Comparison of ENCODE assay signal across 10 cellular contexts in the genomic region with DNA sequence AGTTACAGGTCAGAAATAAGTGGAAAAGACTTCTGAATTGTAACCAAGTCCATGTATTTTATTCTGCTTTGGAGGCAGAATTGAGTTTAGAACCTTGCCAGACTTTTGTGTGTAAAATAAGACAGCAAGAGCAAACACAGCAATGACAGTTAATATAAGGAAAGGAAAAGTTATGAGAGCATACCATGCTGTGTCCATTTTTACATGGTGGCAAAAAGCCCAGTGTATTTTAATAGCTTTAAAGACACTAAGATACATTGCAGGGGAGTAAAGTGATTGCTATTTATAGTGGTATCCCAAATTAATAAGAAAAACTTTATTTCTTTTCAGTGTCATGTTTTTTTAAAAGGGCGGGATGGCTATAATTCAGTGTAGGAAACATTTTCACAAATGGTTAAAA.
"Had no signal": no experiment of that assay in that cellular context is flagged by ENCODE, and none has a peak within 500 bp of the region (broad histone marks: within the 10 kb centered on the region; RNA-seq: fewer than 3 reads in every experiment).

No MANE protein-coding gene starts in this region.

- H3K27me3 Mint-ChIP-seq: activated B cell treated with CpG ODN at 0.5 μM for 24 hours; activated CD4-positive, alpha-beta T cell treated with anti-CD3 and anti-CD28 coated beads, Interleukin-2, amount 10 ng/mL, durations not matched to agents 24 days and 14 days; activated T-helper 17 cell treated with anti-CD3 and anti-CD28 coated beads, Interleukin-2, amount 50 U/mL, for 72 hours had no signal

- H3K4me1 ChIP-seq: thyroid gland had no signal

- H3K27ac ChIP-seq: brain microvascular endothelial cell, thyroid gland had no signal

- DNase-seq: activated B cell treated with CpG ODN at 0.5 μM for 24 hours; activated CD4-positive, alpha-beta T cell treated with anti-CD3 and anti-CD28 coated beads, Interleukin-2, amount 10 ng/mL, durations not matched to agents 24 days and 14 days; activated naive CD4-positive, alpha-beta T cell treated with anti-CD3 and anti-CD28 coated beads for 36 hours; amniotic stem cell; brain microvascular endothelial cell; endodermal cell; erythroblast; SK-N-SH; thyroid gland had no signal

- ATAC-seq: activated T-helper 17 cell treated with anti-CD3 and anti-CD28 coated beads, Interleukin-2, amount 50 U/mL, for 72 hours had no signal

- H3K4me1 Mint-ChIP-seq: activated B cell treated with CpG ODN at 0.5 μM for 24 hours; activated CD4-positive, alpha-beta T cell treated with anti-CD3 and anti-CD28 coated beads, Interleukin-2, amount 10 ng/mL, durations not matched to agents 24 days and 14 days; endodermal cell had no signal

- H3K9me3 ChIP-seq: SK-N-SH, thyroid gland had no signal

- H3K4me2 ChIP-seq: SK-N-SH had no signal

- H3K27ac Mint-ChIP-seq: activated B cell treated with CpG ODN at 0.5 μM for 24 hours; activated CD4-positive, alpha-beta T cell treated with anti-CD3 and anti-CD28 coated beads, Interleukin-2, amount 10 ng/mL, durations not matched to agents 24 days and 14 days; activated naive CD4-positive, alpha-beta T cell treated with anti-CD3 and anti-CD28 coated beads for 36 hours; activated T-helper 17 cell treated with anti-CD3 and anti-CD28 coated beads, Interleukin-2, amount 50 U/mL, for 72 hours; endodermal cell had no signal

- H3K4me3 ChIP-seq: thyroid gland had no signal

- H3K4me3 Mint-ChIP-seq: activated B cell treated with CpG ODN at 0.5 μM for 24 hours; activated CD4-positive, alpha-beta T cell treated with anti-CD3 and anti-CD28 coated beads, Interleukin-2, amount 10 ng/mL, durations not matched to agents 24 days and 14 days; activated naive CD4-positive, alpha-beta T cell treated with anti-CD3 and anti-CD28 coated beads for 36 hours; activated T-helper 17 cell treated with anti-CD3 and anti-CD28 coated beads, Interleukin-2, amount 50 U/mL, for 72 hours; endodermal cell had no signal

- H3K36me3 ChIP-seq: brain microvascular endothelial cell had no signal

- H3K27me3 ChIP-seq: brain microvascular endothelial cell, thyroid gland had no signal

- H3K9ac ChIP-seq: SK-N-SH had no signal
